Comparison of ENCODE assay signal across 25 cellular contexts in genomic region chr6:73286752-73287151, GRCh38. TPM values are rescaled to one million over a fixed set of nuclear protein-coding genes. Genes with fewer than 3 reads are reported as not detected.
"Had no signal": no experiment of that assay in that cellular context is flagged by ENCODE, and none has a peak within 500 bp of the region (broad histone marks: within the 10 kb centered on the region; RNA-seq: fewer than 3 reads in every experiment).

No MANE protein-coding gene starts in this region.

- H3K4me1 ChIP-seq: foreskin keratinocyte, gastroesophageal sphincter, heart right ventricle, left lung, neural progenitor cell, prostate gland, right atrium auricular region, sigmoid colon, stomach, testis had no signal

- H3K27ac ChIP-seq: coronary artery, foreskin keratinocyte, gastroesophageal sphincter, heart right ventricle, left lung, neural progenitor cell, prostate gland, right atrium auricular region, sigmoid colon, stomach, testis, tibial artery had no signal

- H3K9ac ChIP-seq: neural progenitor cell had no signal

- H3K4me3 ChIP-seq: coronary artery, gastroesophageal sphincter, heart right ventricle, left lung, neural progenitor cell, prostate gland, right atrium auricular region, sigmoid colon, stomach, testis, tibial artery had no signal

- DNase-seq: effector CD4-positive, alpha-beta T cell; foreskin keratinocyte; glutamatergic neuron; heart right ventricle; hippocampal formation; left cardiac atrium; left lung; mesenchymal stem cell; midbrain; naive thymus-derived CD4-positive, alpha-beta T cell; sigmoid colon; stimulated activated CD4-positive, alpha-beta T cell treated with anti-CD3 and anti-CD28 coated beads, Interleukin-2, amount 100 ng/mL, for 24 hours; stimulated activated CD4-positive, alpha-beta T cell treated with anti-CD3 and anti-CD28 coated beads, Interleukin-4, amount 100 ng/mL, for 24 hours; stimulated activated naive CD4-positive, alpha-beta T cell treated with Interleukin-2 at 50 U/mL for 16 hours; stomach; testis; tibial artery had no signal

- H3K36me3 ChIP-seq: gastroesophageal sphincter, heart right ventricle, left lung, neural progenitor cell, prostate gland, right atrium auricular region, sigmoid colon, tibial artery had no signal

- ATAC-seq: foreskin keratinocyte; gastroesophageal sphincter; heart right ventricle; left cardiac atrium; left lung; naive thymus-derived CD4-positive, alpha-beta T cell; stimulated activated effector memory CD8-positive, alpha-beta T cell treated with anti-CD3 and anti-CD28 coated beads, Interleukin-12 subunit alpha, Interleukin-12 subunit beta, amount 100 ng/mL, for 72 hours had no signal

- H3K9me3 ChIP-seq: gastroesophageal sphincter, heart right ventricle, left lung, prostate gland, right atrium auricular region, sigmoid colon, stomach, testis, tibial artery had no signal

- H3K27me3 ChIP-seq: foreskin keratinocyte, gastroesophageal sphincter, heart right ventricle, left lung, neural progenitor cell, right atrium auricular region, sigmoid colon, stomach, testis, tibial artery had no signal

- H3K4me2 ChIP-seq: neural progenitor cell had no signal

- H2AFZ ChIP-seq: neural progenitor cell had no signal

- FAIRE-seq: islet of Langerhans had no signal

RNA-seq across cellular contexts. Expression of gene KHDC1, which starts 23.8 kb away (rescaled TPM):
- total RNA-seq: lung microvascular endothelial cell had no signal
